10 cellular contexts compared by ENCODE assay signal in genomic region chr2:30503007-30503691, GRCh38. TPM values are rescaled to one million over a fixed set of nuclear protein-coding genes. Genes with fewer than 3 reads are reported as not detected.
A peak's percentile ranks its signal among the peaks of the same experiment; 100 is the strongest.
DNase-seq lines count a peak whose midpoint lies in the region; ATAC-seq, FAIRE-seq and TF ChIP-seq lines count a peak whose summit lies in the region.
"Had no signal": no experiment of that assay in that cellular context is flagged by ENCODE, and none has a peak within 500 bp of the region (broad histone marks: within the 10 kb centered on the region; RNA-seq: fewer than 3 reads in every experiment).

No MANE protein-coding gene starts in this region.

- dilution Hi-C loops in endothelial cell of umbilical vein (cut with MboI; ENCODE audit: extremely low pct_ligation_motif_present, low sequenced_read_pairs), result no loop called here

- no peaks in the 10 kb centered on the region for H3K36me3 ChIP-seq in endothelial cell of umbilical vein (ENCODE audit: control insufficient read depth in 2 of 2, extremely low read depth in 1 of 2, insufficient read depth in 2 of 2, low read length in 2 of 2)

- no peak overlapping the region for H3K4me2 ChIP-seq in endothelial cell of umbilical vein (ENCODE audit: insufficient read depth, low read length)

- no peaks in the 10 kb centered on the region for H3K27me3 Mint-ChIP-seq in activated CD4-positive, alpha-beta memory T cell treated with anti-CD3 and anti-CD28 coated beads for 36 hours
- H3K27me3 Mint-ChIP-seq in activated CD4-positive, alpha-beta memory T cell treated with anti-CD3 and anti-CD28 coated beads, Interleukin-2, amount 10 ng/mL, durations not matched to agents 7 days and 5 days, result no peaks in the 10 kb centered on the region
- H3K27me3 Mint-ChIP-seq in stimulated activated naive B cell treated with anti-CD40 and anti-IgM and Interleukin-4, amounts not matched to agents 10 μg/mL and 1 μg/mL and 100 μg/mL, for 72 hours, result no peaks in the 10 kb centered on the region

- H4K20me1 ChIP-seq in endothelial cell of umbilical vein (replicated peaks; ENCODE audit: control insufficient read depth, extremely low read depth, insufficient read depth, low read length), result no peaks in the 10 kb centered on the region

- H2AFZ ChIP-seq in endothelial cell of umbilical vein (ENCODE audit: low read depth, low read length), result no peak overlapping the region

- no peak for DNase-seq in activated CD4-positive, alpha-beta memory T cell treated with anti-CD3 and anti-CD28 coated beads for 36 hours
- no peak for DNase-seq in activated CD4-positive, alpha-beta memory T cell treated with anti-CD3 and anti-CD28 coated beads, Interleukin-2, amount 10 ng/mL, durations not matched to agents 7 days and 5 days
- DNase-seq in NOMO-1 (lab: John Stamatoyannopoulos, UW; ENCODE audit: unreplicated experiment in 2 of 2) (peak; percentile 57 to 92), endothelial cell of umbilical vein (ENCODE audit: low read depth, low spot score) (peak; percentile 12), D341Med (ENCODE audit: low spot score) (no peak), DMS53 (lab: John Stamatoyannopoulos, UW) (no peak), GOT3 (lab: John Stamatoyannopoulos, UW) (no peak)
- no peak for DNase-seq in stimulated activated naive B cell treated with anti-CD40 and anti-IgM and Interleukin-4, amounts not matched to agents 10 μg/mL and 1 μg/mL and 100 μg/mL, for 72 hours
- DNase-seq: activated CD8-positive, alpha-beta memory T cell treated with anti-CD3 and anti-CD28 coated beads, Interleukin-2, amount 50 U/mL, for 4 hours; NCI-H2081 had no signal

- no peaks in the 10 kb centered on the region for H3K27me3 ChIP-seq in endothelial cell of umbilical vein (ENCODE audit: control insufficient read depth in 2 of 2, insufficient read depth in 2 of 2, low read length in 2 of 2)

- no TSS peak for BruUV-seq in endothelial cell of umbilical vein (replicated peaks; lab: Mats Ljungman, UMichigan)

- CTCF ChIA-PET in activated CD4-positive, alpha-beta memory T cell treated with anti-CD3 and anti-CD28 coated beads for 36 hours (lab: Charles Lee), result interaction anchor here (0.5 to 1.4 kb wide), 6 partner anchors 117 to 820 kb away, joined by 3 to 5 read pairs (median 4); no protein-coding TSS in a partner anchor
- CTCF ChIA-PET in activated CD4-positive, alpha-beta memory T cell treated with anti-CD3 and anti-CD28 coated beads, Interleukin-2, amount 10 ng/mL, durations not matched to agents 7 days and 5 days (lab: Charles Lee), result no interaction called here
- CTCF ChIA-PET in endothelial cell of umbilical vein (lab: Charles Lee), result interaction anchor here (1.3 to 1.4 kb wide), 2 partner anchors 8 to 208 kb away, joined by 3 to 4 read pairs; no protein-coding TSS in a partner anchor

- POLR2A ChIA-PET in activated CD4-positive, alpha-beta memory T cell treated with anti-CD3 and anti-CD28 coated beads for 36 hours (lab: Charles Lee), result no interaction called here
- POLR2A ChIA-PET in activated CD4-positive, alpha-beta memory T cell treated with anti-CD3 and anti-CD28 coated beads, Interleukin-2, amount 10 ng/mL, durations not matched to agents 7 days and 5 days (lab: Charles Lee), result no interaction called here
- POLR2A ChIA-PET in endothelial cell of umbilical vein (lab: Charles Lee), result no interaction called here

- ATAC-seq in stimulated activated naive B cell treated with anti-CD40 and anti-IgM and Interleukin-4, amounts not matched to agents 10 μg/mL and 1 μg/mL and 100 μg/mL, for 72 hours (replicated peaks), result peak; percentile 69 to 76

- no peak overlapping the region for H3K4me3 ChIP-seq in endothelial cell of umbilical vein (replicated peaks in 1 of 3; ENCODE audit: insufficient read depth in 1 of 3, low read depth in 1 of 3, low read length in 3 of 3)

- H3K9me3 ChIP-seq in endothelial cell of umbilical vein (replicated peaks; ENCODE audit: control insufficient read depth, insufficient read depth, low read length), result no peaks in the 10 kb centered on the region

- H3K9me1 ChIP-seq in endothelial cell of umbilical vein (replicated peaks; ENCODE audit: control insufficient read depth, extremely low read depth, insufficient read depth, low read length), result no peaks in the 10 kb centered on the region

- H3K9me3 Mint-ChIP-seq in activated CD4-positive, alpha-beta memory T cell treated with anti-CD3 and anti-CD28 coated beads for 36 hours, result peaks cover 36% of the 10 kb centered on the region
- H3K9me3 Mint-ChIP-seq in activated CD4-positive, alpha-beta memory T cell treated with anti-CD3 and anti-CD28 coated beads, Interleukin-2, amount 10 ng/mL, durations not matched to agents 7 days and 5 days, result peaks cover 24% of the 10 kb centered on the region
- peaks cover 15 to 18% of the 10 kb centered on the region in 2 donors for H3K9me3 Mint-ChIP-seq in stimulated activated naive B cell treated with anti-CD40 and anti-IgM and Interleukin-4, amounts not matched to agents 10 μg/mL and 1 μg/mL and 100 μg/mL, for 72 hours

- no peaks in the 10 kb centered on the region for H3K79me2 ChIP-seq in endothelial cell of umbilical vein (ENCODE audit: control insufficient read depth, insufficient read depth, low read length)

- no peak overlapping the region for H3K27ac ChIP-seq in endothelial cell of umbilical vein (ENCODE audit: insufficient read depth, low read depth, low read length)

- H3K4me1 ChIP-seq in endothelial cell of umbilical vein (ENCODE audit: control insufficient read depth, extremely low read depth, insufficient read depth, low read length), result no peaks in the 10 kb centered on the region

- no peak overlapping the region for H3K4me3 Mint-ChIP-seq in activated CD4-positive, alpha-beta memory T cell treated with anti-CD3 and anti-CD28 coated beads for 36 hours
- no peak overlapping the region for H3K4me3 Mint-ChIP-seq in activated CD4-positive, alpha-beta memory T cell treated with anti-CD3 and anti-CD28 coated beads, Interleukin-2, amount 10 ng/mL, durations not matched to agents 7 days and 5 days
- H3K4me3 Mint-ChIP-seq in stimulated activated naive B cell treated with anti-CD40 and anti-IgM and Interleukin-4, amounts not matched to agents 10 μg/mL and 1 μg/mL and 100 μg/mL, for 72 hours, result peak overlapping the region in 1 of 2 donors; percentile 59

- no peak for FAIRE-seq in endothelial cell of umbilical vein (lab: Jason Lieb, UNC)

- no peak for TF ChIP-seq POLR2A in endothelial cell of umbilical vein (IDR thresholded peaks at IDR 0.05; ENCODE audit: low read depth, low read length)

- H3K36me3 Mint-ChIP-seq in activated CD4-positive, alpha-beta memory T cell treated with anti-CD3 and anti-CD28 coated beads for 36 hours, result peaks cover 31% of the 10 kb centered on the region
- peaks cover 34% of the 10 kb centered on the region for H3K36me3 Mint-ChIP-seq in activated CD4-positive, alpha-beta memory T cell treated with anti-CD3 and anti-CD28 coated beads, Interleukin-2, amount 10 ng/mL, durations not matched to agents 7 days and 5 days (ENCODE audit: low read depth)
- H3K36me3 Mint-ChIP-seq in stimulated activated naive B cell treated with anti-CD40 and anti-IgM and Interleukin-4, amounts not matched to agents 10 μg/mL and 1 μg/mL and 100 μg/mL, for 72 hours, result peaks cover 21 to 41% of the 10 kb centered on the region in 2 donors

- TF ChIP-seq CTCF in endothelial cell of umbilical vein (IDR thresholded peaks at IDR 0.05; ENCODE audit: extremely low read depth in 1 of 2, insufficient read depth in 1 of 2, low read depth in 1 of 2, low read length in 2 of 2), result no peak

- H3K4me1 Mint-ChIP-seq in activated CD4-positive, alpha-beta memory T cell treated with anti-CD3 and anti-CD28 coated beads for 36 hours (ENCODE audit: low read depth), result peaks cover 38% of the 10 kb centered on the region
- H3K4me1 Mint-ChIP-seq in activated CD4-positive, alpha-beta memory T cell treated with anti-CD3 and anti-CD28 coated beads, Interleukin-2, amount 10 ng/mL, durations not matched to agents 7 days and 5 days, result peaks cover 21% of the 10 kb centered on the region
- peaks cover 19 to 42% of the 10 kb centered on the region in 2 donors for H3K4me1 Mint-ChIP-seq in stimulated activated naive B cell treated with anti-CD40 and anti-IgM and Interleukin-4, amounts not matched to agents 10 μg/mL and 1 μg/mL and 100 μg/mL, for 72 hours

- H3K9ac ChIP-seq in endothelial cell of umbilical vein (replicated peaks; ENCODE audit: extremely low read depth, insufficient read depth, low read length), result no peak overlapping the region

- H3K27ac Mint-ChIP-seq in activated CD4-positive, alpha-beta memory T cell treated with anti-CD3 and anti-CD28 coated beads for 36 hours, result peak overlapping the region; percentile 78
- no peak overlapping the region for H3K27ac Mint-ChIP-seq in activated CD4-positive, alpha-beta memory T cell treated with anti-CD3 and anti-CD28 coated beads, Interleukin-2, amount 10 ng/mL, durations not matched to agents 7 days and 5 days
- H3K27ac Mint-ChIP-seq in stimulated activated naive B cell treated with anti-CD40 and anti-IgM and Interleukin-4, amounts not matched to agents 10 μg/mL and 1 μg/mL and 100 μg/mL, for 72 hours, result peak overlapping the region; percentile 92

- intact Hi-C loops in activated CD4-positive, alpha-beta memory T cell treated with anti-CD3 and anti-CD28 coated beads for 36 hours (cut with micrococcal nuclease), result no loop called here
- intact Hi-C loops in endothelial cell of umbilical vein (cut with micrococcal nuclease), result loop anchor here (1.0 kb wide), 1 partner anchor 9 kb away; no protein-coding TSS in a partner anchor

TF ChIP-seq in endothelial cell of umbilical vein, 7 proteins besides CTCF, POLR2A, EP300 and RAD21 (continues in another document):
- TF ChIP-seq MYC (IDR thresholded peaks at IDR 0.05; ENCODE audit: low read depth, low read length), result no peak
- TF ChIP-seq GATA2 (IDR thresholded peaks at IDR 0.05; ENCODE audit: insufficient read depth, insufficient read length, low read depth, low read length), result no peak
- TF ChIP-seq POLR2AphosphoS5 (IDR thresholded peaks at IDR 0.05; ENCODE audit: insufficient read depth, low read depth, low read length), result no peak
- TF ChIP-seq, protein P1, sequence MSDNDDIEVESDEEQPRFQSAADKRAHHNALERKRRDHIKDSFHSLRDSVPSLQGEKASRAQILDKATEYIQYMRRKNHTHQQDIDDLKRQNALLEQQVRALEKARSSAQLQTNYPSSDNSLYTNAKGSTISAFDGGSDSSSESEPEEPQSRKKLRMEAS (IDR thresholded peaks at IDR 0.05; ENCODE audit: insufficient read depth, insufficient read length), result no peak

RNA-seq across cellular contexts. Expression of gene LCLAT1, which starts 56.1 kb away (rescaled TPM):
- total RNA-seq in activated CD4-positive, alpha-beta memory T cell treated with anti-CD3 and anti-CD28 coated beads for 36 hours, result 10 to 100 TPM; 21.5 to 24.3 TPM
- total RNA-seq in activated CD4-positive, alpha-beta memory T cell treated with anti-CD3 and anti-CD28 coated beads, Interleukin-2, amount 10 ng/mL, durations not matched to agents 7 days and 5 days, result 10 to 100 TPM; 17.0 to 17.6 TPM
- total RNA-seq in endothelial cell of umbilical vein, result 17.1 and 20.8 TPM in 2 replicates
- 4.4 and 6.1 TPM in 2 replicates for polyA plus RNA-seq in endothelial cell of umbilical vein
- polyA plus RNA-seq in endothelial cell of umbilical vein (2011; cell fraction: cytosol; rRNA removed), result 5.5 and 5.8 TPM in 2 replicates
- polyA plus RNA-seq in endothelial cell of umbilical vein (2011; cell fraction: nucleus; rRNA removed), result 6.3 and 7.5 TPM in 2 replicates
- polyA plus RNA-seq in endothelial cell of umbilical vein (2012), result 4.3 and 5.8 TPM in 2 replicates
- 30.5 and 32.1 TPM in 2 replicates for polyA minus RNA-seq in endothelial cell of umbilical vein
- polyA minus RNA-seq in endothelial cell of umbilical vein (2011; cell fraction: cytosol; rRNA and poly(A)+ RNA removed), result 42.0 TPM
- 15.1 and 21.2 TPM in 2 replicates for polyA minus RNA-seq in endothelial cell of umbilical vein (2011; cell fraction: nucleus; rRNA and poly(A)+ RNA removed)

Comparison
In these comparisons a context has a peak if more than half of its experiments do, and no peak if none do; other contexts are left out.
1. DNase-seq: peak in NOMO-1 (2 of 2) and endothelial cell of umbilical vein (single experiment); none in activated CD4-positive, alpha-beta memory T cell treated with anti-CD3 and anti-CD28 coated beads for 36 hours (single experiment), activated CD4-positive, alpha-beta memory T cell treated with anti-CD3 and anti-CD28 coated beads, Interleukin-2, amount 10 ng/mL, durations not matched to agents 7 days and 5 days (single experiment), stimulated activated naive B cell treated with anti-CD40 and anti-IgM and Interleukin-4, amounts not matched to agents 10 μg/mL and 1 μg/mL and 100 μg/mL, for 72 hours (single experiment), D341Med (single experiment), DMS53 (single experiment) and GOT3 (single experiment).